19 cellular contexts compared by ENCODE assay signal in the genomic region with DNA sequence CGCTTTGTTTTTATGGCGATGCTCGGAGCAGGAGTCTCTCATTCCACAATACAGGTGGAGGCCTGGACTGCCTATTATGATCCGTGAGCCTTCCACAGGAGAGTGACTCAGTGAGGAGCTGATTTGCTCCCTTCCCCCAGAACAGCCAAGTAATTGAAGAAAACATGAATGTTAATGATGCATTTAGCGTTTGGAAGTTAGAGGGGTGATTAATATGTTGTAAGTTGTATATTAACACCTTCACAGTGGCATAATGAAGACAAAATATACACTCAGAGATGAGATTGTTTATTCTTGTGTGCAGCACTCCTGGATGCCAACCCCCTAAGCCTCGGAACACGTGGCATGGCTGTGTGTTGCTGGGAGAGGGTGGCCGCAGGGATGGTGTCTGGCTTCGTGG.
"Had no signal": no experiment of that assay in that cellular context is flagged by ENCODE, and none has a peak within 500 bp of the region (broad histone marks: within the 10 kb centered on the region; RNA-seq: fewer than 3 reads in every experiment).

No MANE protein-coding gene starts in this region.

- H3K9me3 Mint-ChIP-seq: immature natural killer cell had no signal

- H3K27ac Mint-ChIP-seq: naive thymus-derived CD4-positive, alpha-beta T cell had no signal

- H3K36me3 Mint-ChIP-seq: immature natural killer cell; naive thymus-derived CD4-positive, alpha-beta T cell had no signal

- DNase-seq: effector memory CD4-positive, alpha-beta T cell; immature natural killer cell; mammary epithelial cell; naive thymus-derived CD4-positive, alpha-beta T cell; posterior cingulate gyrus; right cardiac atrium; small intestine; stimulated activated CD4-positive, alpha-beta T cell treated with anti-CD3 and anti-CD28 coated beads, Interleukin-12 subunit alpha, Interleukin-12 subunit beta, amount 100 ng/mL, for 4 hours; stimulated activated naive CD8-positive, alpha-beta T cell treated with anti-CD3 and anti-CD28 coated beads, Interleukin-15, Interleukin-2, amounts not matched to agents 100 U/mL and 50 U/mL, for 24 hours; thyroid gland; upper lobe of left lung had no signal

- H3K27ac ChIP-seq: epithelial cell of prostate, esophagus muscularis mucosa, gastroesophageal sphincter, suprapubic skin, vagina had no signal

- ATAC-seq: gastroesophageal sphincter; left lobe of liver; naive thymus-derived CD4-positive, alpha-beta T cell; right cardiac atrium; stimulated activated naive CD8-positive, alpha-beta T cell treated with anti-CD3 and anti-CD28 coated beads, Interleukin-15, Interleukin-2, amounts not matched to agents 100 U/mL and 50 U/mL, for 24 hours had no signal

- H3K36me3 ChIP-seq: esophagus muscularis mucosa, gastroesophageal sphincter, suprapubic skin, thyroid gland, upper lobe of left lung, vagina had no signal

- H3K9me3 ChIP-seq: esophagus muscularis mucosa, gastroesophageal sphincter, suprapubic skin, thyroid gland, upper lobe of left lung, vagina had no signal

- FAIRE-seq: endometrium, keratinocyte, small intestine had no signal

- H3K4me3 Mint-ChIP-seq: immature natural killer cell; naive thymus-derived CD4-positive, alpha-beta T cell had no signal

- H3K4me3 ChIP-seq: esophagus muscularis mucosa, gastroesophageal sphincter, suprapubic skin, thyroid gland, upper lobe of left lung, vagina had no signal

- H3K27me3 ChIP-seq: esophagus muscularis mucosa, suprapubic skin, thyroid gland, upper lobe of left lung, vagina had no signal
